Comparison of ENCODE assay signal across 8 cellular contexts in genomic region chr16:51152691-51153261, GRCh38. TPM values are rescaled to one million over a fixed set of nuclear protein-coding genes. Genes with fewer than 3 reads are reported as not detected.
A peak's percentile ranks its signal among the peaks of the same experiment; 100 is the strongest.
DNase-seq lines count a peak whose midpoint lies in the region; ATAC-seq and TF ChIP-seq lines count a peak whose summit lies in the region.
"Had no signal": no experiment of that assay in that cellular context is flagged by ENCODE, and none has a peak within 500 bp of the region (broad histone marks: within the 10 kb centered on the region; RNA-seq: fewer than 3 reads in every experiment).

No MANE protein-coding gene starts in this region.

- H3K27me3 Mint-ChIP-seq in CD14-positive monocyte (ENCODE audit: low read depth in 3 of 3), result peaks cover 85 to 100% (median 86%) of the 10 kb centered on the region in 3 donors

- peak overlapping the region; percentile 94 for H3K9ac ChIP-seq in GM23248
- H3K9ac ChIP-seq in skeletal muscle satellite cell (ENCODE audit: low read depth, low read length), result no peak overlapping the region

- DNase-seq in GM23248 (peak; percentile 80), WERI-Rb-1 (no peak), GDM1 (lab: John Stamatoyannopoulos, UW) (no peak), CD14-positive monocyte (ENCODE audit: low spot score) (no peak)

- peak overlapping the region in 1 of 2 donors; percentile 84 for H3K4me3 Mint-ChIP-seq in CD14-positive monocyte

- peaks cover 19% of the 10 kb centered on the region; the same call in 1 of the 2 replicates for H3F3A ChIP-seq in GM23248 (ENCODE audit: insufficient read depth)

- peak overlapping the region; percentile 86 for H2AFZ ChIP-seq in GM23248

- TF ChIP-seq CTCF in WERI-Rb-1 (IDR thresholded peaks at IDR 0.05; ENCODE audit: low read depth, low read length) (no peak), CD14-positive monocyte (IDR thresholded peaks at IDR 0.05) (no peak)

- H3K4me2 ChIP-seq in GM23248 (ENCODE audit: unreplicated experiment), result peak overlapping the region; percentile 94
- peak overlapping the region; percentile 82 for H3K4me2 ChIP-seq in skeletal muscle satellite cell (ENCODE audit: low read length)

- H3K9me3 Mint-ChIP-seq in CD14-positive monocyte, result peaks cover 0 to 22% (median 14%) of the 10 kb centered on the region in 7 donors

- WGBS in GM23248 (ENCODE audit: low coverage in 1 of 2, low lambda C conversion rate in 2 of 2, missing lambda C conversion rate in 2 of 2), 2 experiments, result 2 to 3% methylated on average over 39 to 51 of the region's 51 CpGs

- H3K4me1 ChIP-seq in GM23248 (ENCODE audit: insufficient read depth) (peaks cover 30% of the 10 kb centered on the region), skeletal muscle satellite cell (ENCODE audit: control insufficient read depth, insufficient read depth, low read length) (no peaks in the 10 kb centered on the region)

- no peaks in the 10 kb centered on the region for H3K27me3 ChIP-seq in GM23248 (replicated peaks; ENCODE audit: insufficient read depth)
- H3K27me3 ChIP-seq in WERI-Rb-1 (ENCODE audit: insufficient read depth, low read depth, severe bottlenecking), result no peaks in the 10 kb centered on the region
- peaks cover 75% of the 10 kb centered on the region for H3K27me3 ChIP-seq in skeletal muscle satellite cell (ENCODE audit: control insufficient read depth, insufficient read depth, low read length)

- H3K27ac Mint-ChIP-seq in CD14-positive monocyte, result no peak overlapping the region

- H4K20me1 ChIP-seq in GM23248 (ENCODE audit: insufficient read depth), result no peaks in the 10 kb centered on the region

- in situ Hi-C loops in GM23248 (cut with MboI), result loop anchor here (25.0 kb wide), 1 partner anchor 410 kb away; no protein-coding TSS in a partner anchor

- no peak for ATAC-seq in HG03442 (IDR thresholded peaks at IDR 0.05; ENCODE audit: unreplicated experiment)

- peak overlapping the region; percentile 97 for H3K4me3 ChIP-seq in GM23248
- H3K4me3 ChIP-seq in WERI-Rb-1 (ENCODE audit: low read depth, low read length), result peak overlapping the region; percentile 86
- H3K4me3 ChIP-seq in iPS-11a (ENCODE audit: low read depth, low read length), result peak overlapping the region; percentile 69
- H3K4me3 ChIP-seq in skeletal muscle satellite cell (ENCODE audit: low read length), result no peak overlapping the region

- H3K9me2 ChIP-seq in GM23248 (ENCODE audit: insufficient read depth), result no peaks in the 10 kb centered on the region

- peaks cover 8% of the 10 kb centered on the region for H3K4me1 Mint-ChIP-seq in CD14-positive monocyte

- H3K27ac ChIP-seq in GM23248, result peak overlapping the region; percentile 94
- peak overlapping the region; percentile 98 for H3K27ac ChIP-seq in WERI-Rb-1

- peaks cover 74% of the 10 kb centered on the region for H3K79me2 ChIP-seq in GM23248 (ENCODE audit: insufficient read depth)

- no peaks in the 10 kb centered on the region for H3K9me3 ChIP-seq in GM23248 (ENCODE audit: low read depth)
- no peaks in the 10 kb centered on the region for H3K9me3 ChIP-seq in WERI-Rb-1 (ENCODE audit: severe bottlenecking)
- H3K9me3 ChIP-seq in skeletal muscle satellite cell (replicated peaks; ENCODE audit: low read length), result peaks cover 3% of the 10 kb centered on the region

- H3K36me3 ChIP-seq in GM23248 (ENCODE audit: low read depth) (no peaks in the 10 kb centered on the region), WERI-Rb-1 (peaks cover 32% of the 10 kb centered on the region), skeletal muscle satellite cell (ENCODE audit: insufficient read depth, low read length) (no peaks in the 10 kb centered on the region)

- H3K36me3 Mint-ChIP-seq in CD14-positive monocyte, result peaks cover 0 to 3% of the 10 kb centered on the region in 2 donors

- intact Hi-C loops in CD14-positive monocyte (cut with micrococcal nuclease), result no loop called here

RNA-seq across cellular contexts. Expression of gene SALL1, which starts 1.7 kb away (rescaled TPM):
- 1.8 and 2.6 TPM in 2 replicates for total RNA-seq in GM23248 (2014; rRNA removed; shearing (Covaris generic))
- polyA plus RNA-seq in GM23248 (2016; fragmentation: Nextera tagmentation; extraction: Ambion mirVana) (1.7 and 1.8 TPM in 2 replicates), CD14-positive monocyte (not detected)
- 0.66 and 1.8 TPM in 2 replicates for total RNA-seq in skeletal muscle satellite cell (2012; rRNA removed)
- total RNA-seq: myocyte had no signal
